ENCODE assay signal across 9 cellular contexts in genomic region chr2:20012032-20012281, GRCh38. TPM values are rescaled to one million over a fixed set of nuclear protein-coding genes. Genes with fewer than 3 reads are reported as not detected.
DNase-seq lines count a peak whose midpoint lies in the region; ATAC-seq and TF ChIP-seq lines count a peak whose summit lies in the region.
"Had no signal": no experiment of that assay in that cellular context is flagged by ENCODE, and none has a peak within 500 bp of the region (broad histone marks: within the 10 kb centered on the region; RNA-seq: fewer than 3 reads in every experiment).

No MANE protein-coding gene starts in this region.

- H3K36me3 ChIP-seq in BE2C (no peaks in the 10 kb centered on the region), PC-9 (ENCODE audit: low read depth) (no peaks in the 10 kb centered on the region)
- H3K36me3 ChIP-seq: neutrophil had no signal

- peaks cover 58% of the 10 kb centered on the region for H3K27me3 Mint-ChIP-seq in neural crest cell (ENCODE audit: low read depth)

- H3K27ac Mint-ChIP-seq in neural crest cell (ENCODE audit: unreplicated experiment) = no peak overlapping the region

- H3K4me3 Mint-ChIP-seq in neural crest cell = peak overlapping the region; percentile 84

- H3K9me3 ChIP-seq in BE2C (no peaks in the 10 kb centered on the region), PC-9 (ENCODE audit: insufficient read depth, low read depth) (no peaks in the 10 kb centered on the region)
- H3K9me3 ChIP-seq: neutrophil had no signal

- no peaks in the 10 kb centered on the region for H3K79me2 ChIP-seq in PC-9 (ENCODE audit: low read depth)

- peak overlapping the region; percentile 66; the same call in 1 of the 2 replicates for H2AFZ ChIP-seq in PC-9

- H4K20me1 ChIP-seq in PC-9 (ENCODE audit: insufficient read depth) = no peaks in the 10 kb centered on the region

- H3K9me3 Mint-ChIP-seq in neural crest cell = peaks cover 7% of the 10 kb centered on the region

- POLR2A ChIA-PET in PC-9 (lab: Charles Lee; ENCODE audit: unreplicated experiment) = no interaction called here

- H3K27me3 ChIP-seq in BE2C = peaks cover 16% of the 10 kb centered on the region
- H3K27me3 ChIP-seq in PC-9 (ENCODE audit: insufficient read depth, low read depth) = peaks cover 9% of the 10 kb centered on the region; the same call in 1 of the 2 replicates

- BruUV-seq in PC-9 (replicated peaks; lab: Mats Ljungman, UMichigan) = TSS peak; percentile 23

- peaks cover 13% of the 10 kb centered on the region for H3K4me1 Mint-ChIP-seq in neural crest cell

- peaks cover 12% of the 10 kb centered on the region; the same call in 1 of the 2 replicates for H3F3A ChIP-seq in PC-9 (ENCODE audit: insufficient read depth, low read depth)

- H3K27ac ChIP-seq in PC-9 = no peak overlapping the region
- H3K27ac ChIP-seq: neutrophil had no signal

- H3K4me3 ChIP-seq in BE2C (ENCODE audit: low read depth, low read length) (peak overlapping the region; percentile 46), PC-9 (peak overlapping the region; percentile 51; the same call in 1 of the 2 replicates), epithelial cell of proximal tubule (ENCODE audit: low read depth, low read length) (peak overlapping the region; percentile 53)

- TF ChIP-seq CTCF in BE2C (IDR thresholded peaks at IDR 0.05; ENCODE audit: low read depth, low read length) (no peak), PC-9 (conservative IDR thresholded peaks at IDR 0.05) (no peak), epithelial cell of proximal tubule (conservative IDR thresholded peaks at IDR 0.05; ENCODE audit: low read depth, low read length) (no peak), neural crest cell (conservative IDR thresholded peaks at IDR 0.05) (no peak), GM13976 (IDR thresholded peaks at IDR 0.05; ENCODE audit: borderline replicate concordance, control extremely low read depth, extremely low read depth, insufficient read depth, missing control alignments) (no peak)

- ATAC-seq in HG02870 (IDR thresholded peaks at IDR 0.05; ENCODE audit: unreplicated experiment) = no peak
- no peak for ATAC-seq in HG03378 (IDR thresholded peaks at IDR 0.05; ENCODE audit: unreplicated experiment)

- H3K36me3 Mint-ChIP-seq in neural crest cell (ENCODE audit: low read depth) = no peaks in the 10 kb centered on the region

- no peaks in the 10 kb centered on the region for H3K9me2 ChIP-seq in PC-9 (ENCODE audit: insufficient read depth)

- in situ Hi-C loops in GM13976 (cut with MboI; ENCODE audit: low sequenced_read_pairs, unreplicated experiment) = loop anchor here (10.0 kb wide), 1 partner anchor 83 kb away; no protein-coding TSS in a partner anchor

- CTCF ChIA-PET in PC-9 (lab: Charles Lee) = no interaction called here

- no peak for DNase-seq in BE2C
- no peak for DNase-seq in PC-9
- DNase-seq in epithelial cell of proximal tubule (ENCODE audit: low read depth) = no peak
- DNase-seq in neural crest cell (ENCODE audit: low read depth, low spot score) = no peak
- DNase-seq in NCI-H1105 (lab: John Stamatoyannopoulos, UW) = no peak
- no peak for DNase-seq in GM13976 (ENCODE audit: low spot score)

- H3K4me1 ChIP-seq in BE2C (no peaks in the 10 kb centered on the region), PC-9 (replicated peaks; ENCODE audit: insufficient read depth) (peaks cover 5% of the 10 kb centered on the region; the same call in 1 of the 2 replicates)

- intact Hi-C loops in PC-9 (cut with micrococcal nuclease; ENCODE audit: unreplicated experiment) = loop anchor here (5.0 kb wide), 1 partner anchor 210 kb away; no protein-coding TSS in a partner anchor

- peak overlapping the region; percentile 81 for H3K4me2 ChIP-seq in PC-9

RNA-seq across cellular contexts. Expression of gene MATN3, which starts 0.5 kb away (rescaled TPM):
- polyA plus RNA-seq in BE2C (2012; ENCODE audit: insufficient read depth, insufficient read length, low read depth) = 0.17 TPM
- total RNA-seq in PC-9 (2021) = 1.0 and 1.9 TPM in 2 replicates
- total RNA-seq in epithelial cell of proximal tubule = 9.7 and 9.8 TPM in 2 replicates
- 1.3 and 1.9 TPM in 2 replicates for total RNA-seq in neural crest cell

RNA-seq across cellular contexts. Expression of gene WDR35, which starts 22.1 kb away (rescaled TPM):
- polyA plus RNA-seq in BE2C (2012; ENCODE audit: insufficient read depth, insufficient read length, low read depth) = 17.8 TPM
- total RNA-seq in PC-9 (2021) (7.4 and 8.2 TPM in 2 replicates), epithelial cell of proximal tubule (5.2 and 11.3 TPM in 2 replicates), neural crest cell (19.0 and 19.4 TPM in 2 replicates)

RNA-seq across cellular contexts. Expression of gene LAPTM4A, which starts 39.5 kb away (rescaled TPM):
- polyA plus RNA-seq in BE2C (2012; ENCODE audit: insufficient read depth, insufficient read length, low read depth) = 148 TPM
- total RNA-seq in PC-9 (2021) (96.6 and 125 TPM in 2 replicates), epithelial cell of proximal tubule (127 and 128 TPM in 2 replicates), neural crest cell (74.4 and 77.9 TPM in 2 replicates)
